ENCODE assay signal across 1 cellular context in the genomic region with DNA sequence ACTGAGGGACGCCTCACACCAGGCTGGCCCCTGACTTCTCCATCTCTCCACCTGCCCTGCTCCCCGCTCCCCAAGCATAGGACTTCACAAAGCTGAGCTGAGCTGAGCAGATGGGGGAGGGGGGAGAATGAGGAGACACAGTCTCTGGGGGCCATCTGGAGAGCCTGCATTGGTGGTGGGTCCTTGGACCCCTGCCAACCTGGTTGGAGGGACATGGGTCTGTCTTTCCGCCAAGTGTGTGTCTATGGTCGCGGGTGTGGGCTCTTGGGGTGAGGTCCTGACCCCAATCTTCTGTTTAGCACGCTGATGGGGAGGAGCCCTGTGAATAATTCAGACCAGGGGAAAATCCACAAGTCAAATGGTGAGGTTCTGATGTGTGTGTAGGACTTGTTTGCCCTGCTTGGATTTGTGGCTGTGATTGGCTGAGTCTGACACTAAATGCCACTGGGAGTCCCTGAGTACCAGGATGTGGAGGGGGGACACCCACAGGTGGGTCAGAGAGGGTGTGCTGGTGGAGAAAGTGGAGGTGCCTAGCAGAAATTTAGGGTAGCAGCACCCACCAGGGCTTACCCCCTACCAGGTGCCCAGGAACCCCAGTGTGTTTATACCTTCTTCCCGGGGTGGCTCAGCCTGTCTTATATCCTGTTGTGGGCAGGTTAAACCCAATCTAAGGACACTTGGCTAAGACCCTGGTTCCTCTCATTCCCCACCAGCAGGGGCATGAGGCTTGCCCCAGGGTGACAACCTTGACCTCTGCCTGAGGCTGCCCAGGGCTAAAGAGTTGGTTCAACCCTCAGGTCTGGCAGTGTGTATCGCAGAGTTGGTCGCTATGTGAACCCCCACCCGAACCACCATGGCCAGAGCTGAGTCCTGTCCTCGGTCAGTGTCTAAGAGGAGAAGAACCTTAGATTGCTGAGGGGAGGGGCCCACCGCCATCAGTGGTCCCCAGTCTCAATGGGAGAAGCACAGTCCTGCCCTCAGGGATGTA.
TF ChIP-seq lines count a peak whose summit lies in the region.

No MANE protein-coding gene starts in this region.

TF ChIP-seq in SK-N-SH treated with all-trans-retinoic acid at 6 μM for 48 hours, 23 proteins besides CTCF, POLR2A, EP300 and RAD21 (continued from another document):
- TF ChIP-seq, protein P1, sequence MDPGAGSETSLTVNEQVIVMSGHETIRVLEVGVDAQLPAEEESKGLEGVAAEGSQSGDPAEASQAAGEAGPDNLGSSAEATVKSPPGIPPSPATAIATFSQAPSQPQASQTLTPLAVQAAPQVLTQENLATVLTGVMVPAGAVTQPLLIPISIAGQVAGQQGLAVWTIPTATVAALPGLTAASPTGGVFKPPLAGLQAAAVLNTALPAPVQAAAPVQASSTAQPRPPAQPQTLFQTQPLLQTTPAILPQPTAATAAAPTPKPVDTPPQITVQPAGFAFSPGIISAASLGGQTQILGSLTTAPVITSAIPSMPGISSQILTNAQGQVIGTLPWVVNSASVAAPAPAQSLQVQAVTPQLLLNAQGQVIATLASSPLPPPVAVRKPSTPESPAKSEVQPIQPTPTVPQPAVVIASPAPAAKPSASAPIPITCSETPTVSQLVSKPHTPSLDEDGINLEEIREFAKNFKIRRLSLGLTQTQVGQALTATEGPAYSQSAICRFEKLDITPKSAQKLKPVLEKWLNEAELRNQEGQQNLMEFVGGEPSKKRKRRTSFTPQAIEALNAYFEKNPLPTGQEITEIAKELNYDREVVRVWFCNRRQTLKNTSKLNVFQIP (CRISPR knock-in tag; IDR thresholded peaks at IDR 0.05; ENCODE audit: borderline replicate concordance, low read depth), result no peak
TF ChIP-seq in SK-N-SH treated with all-trans-retinoic acid at 6 μM for 48 hours: peak in this region for 0.
